21 cellular contexts compared by ENCODE assay signal in genomic region chr3:119934250-119934649, GRCh38.
A peak's percentile ranks its signal among the peaks of the same experiment; 100 is the strongest.
DNase-seq lines count a peak whose midpoint lies in the region; ATAC-seq, FAIRE-seq and TF ChIP-seq lines count a peak whose summit lies in the region.
"Had no signal": no experiment of that assay in that cellular context is flagged by ENCODE, and none has a peak within 500 bp of the region (broad histone marks: within the 10 kb centered on the region; RNA-seq: fewer than 3 reads in every experiment).

No MANE protein-coding gene starts in this region.

- H3K36me3 Mint-ChIP-seq in astrocyte (ENCODE audit: low read depth, unreplicated experiment) (no peaks in the 10 kb centered on the region), endothelial cell (ENCODE audit: low read depth, unreplicated experiment) (peaks cover 4% of the 10 kb centered on the region), HFFc6 (ENCODE audit: low read depth) (no peaks in the 10 kb centered on the region)

- no peak for FAIRE-seq in A549 (lab: Jason Lieb, UNC)
- FAIRE-seq in GM18507 (lab: Jason Lieb, UNC) = peak; percentile 48
- FAIRE-seq in astrocyte (lab: Jason Lieb, UNC) = peak; percentile 9
- FAIRE-seq: A204.1, D721Med had no signal

- no peak overlapping the region for H3K27ac ChIP-seq in A549
- H3K27ac ChIP-seq in astrocyte (ENCODE audit: low read depth, low read length) = no peak overlapping the region
- no peak overlapping the region for H3K27ac ChIP-seq in caudate nucleus (ENCODE audit: low read depth, low read length)
- H3K27ac ChIP-seq: BLaER1 treated with 17β-estradiol and CSF1 and Interleukin-3, amounts not matched to agents 10 nM and 100 nM; C4-2B had no signal

- peaks cover 75% of the 10 kb centered on the region for H4K20me1 ChIP-seq in astrocyte (ENCODE audit: insufficient read depth, low read length)

- H3K27ac Mint-ChIP-seq in astrocyte (ENCODE audit: unreplicated experiment) (no peak overlapping the region), endothelial cell (ENCODE audit: unreplicated experiment) (peak overlapping the region; percentile 21), HFFc6 (no peak overlapping the region)
- H3K27ac Mint-ChIP-seq: B cell; CD4-positive, alpha-beta T cell; CD8-positive, alpha-beta T cell had no signal

- H3K4me3 Mint-ChIP-seq in astrocyte (ENCODE audit: unreplicated experiment) = no peak overlapping the region
- no peak overlapping the region for H3K4me3 Mint-ChIP-seq in endothelial cell (ENCODE audit: unreplicated experiment)
- H3K4me3 Mint-ChIP-seq in HFFc6 = no peak overlapping the region
- H3K4me3 Mint-ChIP-seq: B cell; CD4-positive, alpha-beta T cell; CD8-positive, alpha-beta T cell had no signal

- CTCF ChIA-PET in A549 (lab: Yijun Ruan, JAX) = no interaction called here

- no peak for TF ChIP-seq CTCF in A549 (IDR thresholded peaks at IDR 0.05)
- TF ChIP-seq CTCF in astrocyte (IDR thresholded peaks at IDR 0.05; ENCODE audit: insufficient read depth, low read depth, low read length) = no peak
- TF ChIP-seq CTCF in endothelial cell (IDR thresholded peaks at IDR 0.05; ENCODE audit: unreplicated experiment) = no peak
- no peak for TF ChIP-seq CTCF in HFFc6 (IDR thresholded peaks at IDR 0.05)

- DNase-seq in A549 (ENCODE audit: low read depth in 1 of 2, low spot score in 1 of 2) = no peak
- DNase-seq in GM18507 (ENCODE audit: extremely low spot score, insufficient read length, low read depth) = no peak
- DNase-seq in astrocyte (ENCODE audit: low read depth) = no peak
- no peak for DNase-seq in endothelial cell (ENCODE audit: low spot score)
- DNase-seq in NCI-H2081 treated with DMSO at 0.1 percent for 48 hours (lab: John Stamatoyannopoulos, UW) = no peak
- no peak for DNase-seq in caudate nucleus (lab: John Stamatoyannopoulos, UW)
- DNase-seq in HFFc6 = no peak
- DNase-seq in cerebellar cortex (ENCODE audit: low spot score) = no peak
- DNase-seq: 8988T; AML-193; Caco-2; Calu3; CD4-positive, alpha-beta T cell; CD8-positive, alpha-beta T cell; DMS79 treated with DMSO at 0.1 percent for 48 hours; GF-D8 had no signal

- H3K4me1 Mint-ChIP-seq in astrocyte (ENCODE audit: low read depth, unreplicated experiment) (peaks cover 12% of the 10 kb centered on the region), endothelial cell (ENCODE audit: unreplicated experiment) (no peaks in the 10 kb centered on the region), HFFc6 (ENCODE audit: low read depth) (peaks cover 19% of the 10 kb centered on the region)

- H3K9me3 ChIP-seq in A549 (no peaks in the 10 kb centered on the region), astrocyte (ENCODE audit: insufficient read depth, low read depth, low read length) (no peaks in the 10 kb centered on the region)
- H3K9me3 ChIP-seq: Caco-2 had no signal

- peaks cover 11% of the 10 kb centered on the region; the same call in 2 of the 3 replicates for H3K4me1 ChIP-seq in A549
- no peaks in the 10 kb centered on the region for H3K4me1 ChIP-seq in astrocyte (ENCODE audit: insufficient read depth, low read length)
- H3K4me1 ChIP-seq: BLaER1 treated with 17β-estradiol and CSF1 and Interleukin-3, amounts not matched to agents 10 nM and 100 nM; Caco-2 had no signal

- no peak for TF ChIP-seq POLR2A in A549 (IDR thresholded peaks at IDR 0.05; ENCODE audit: low read length)

- no peak overlapping the region for H3K9ac ChIP-seq in astrocyte (ENCODE audit: low read length)
- H3K9ac ChIP-seq: BLaER1 treated with 17β-estradiol and CSF1 and Interleukin-3, amounts not matched to agents 10 nM and 100 nM had no signal

- TF ChIP-seq RAD21 in A549 (conservative IDR thresholded peaks at IDR 0.05 in 1 of 2, IDR thresholded peaks at IDR 0.05 in 1 of 2) = no peak

- no peak overlapping the region for H2AFZ ChIP-seq in astrocyte (ENCODE audit: low read depth, low read length)

- no peak for TF ChIP-seq EP300 in A549 (IDR thresholded peaks at IDR 0.05)

- H3K4me2 ChIP-seq in A549 (no peak overlapping the region), astrocyte (ENCODE audit: low read length) (no peak overlapping the region)
- H3K4me2 ChIP-seq: BLaER1 treated with 17β-estradiol and CSF1 and Interleukin-3, amounts not matched to agents 10 nM and 100 nM had no signal

- H3K27me3 ChIP-seq in astrocyte (ENCODE audit: insufficient read depth, low read length) = no peaks in the 10 kb centered on the region
- H3K27me3 ChIP-seq: BLaER1 treated with 17β-estradiol and CSF1 and Interleukin-3, amounts not matched to agents 10 nM and 100 nM had no signal

- no peaks in the 10 kb centered on the region for H3K36me3 ChIP-seq in astrocyte (ENCODE audit: insufficient read depth, low read length)

- no peak for ATAC-seq in A549
- ATAC-seq: CD8-positive, alpha-beta T cell had no signal

- 76% methylated on average over 3 of the region's 3 CpGs for WGBS in A549 (ENCODE audit: missing lambda C conversion rate)

- H3K79me2 ChIP-seq in astrocyte (ENCODE audit: insufficient read depth, low read length) = peaks cover 93% of the 10 kb centered on the region

- no peak overlapping the region for H3K4me3 ChIP-seq in A549
- no peak overlapping the region for H3K4me3 ChIP-seq in astrocyte (ENCODE audit: insufficient read depth, low read depth, low read length)
- H3K4me3 ChIP-seq: BLaER1 treated with 17β-estradiol and CSF1 and Interleukin-3, amounts not matched to agents 10 nM and 100 nM had no signal

- H3K27me3 Mint-ChIP-seq in astrocyte (ENCODE audit: low read depth, unreplicated experiment) (no peaks in the 10 kb centered on the region), endothelial cell (ENCODE audit: unreplicated experiment) (no peaks in the 10 kb centered on the region), HFFc6 (ENCODE audit: insufficient read depth) (no peaks in the 10 kb centered on the region; the same call in 1 of the 2 replicates)
- H3K27me3 Mint-ChIP-seq: B cell; CD4-positive, alpha-beta T cell had no signal

- H3K9me3 Mint-ChIP-seq in astrocyte (ENCODE audit: unreplicated experiment) (no peaks in the 10 kb centered on the region), endothelial cell (ENCODE audit: unreplicated experiment) (no peaks in the 10 kb centered on the region), HFFc6 (no peaks in the 10 kb centered on the region)
- H3K9me3 Mint-ChIP-seq: CD8-positive, alpha-beta T cell had no signal

- POLR2A ChIA-PET in A549 (lab: Yijun Ruan, JAX) = no interaction called here

TF ChIP-seq in A549, 52 proteins besides CTCF, POLR2A, EP300 and RAD21:
- TF ChIP-seq CBX2 (IDR thresholded peaks at IDR 0.05; ENCODE audit: borderline replicate concordance, low read depth) (no peak), MAFK (IDR thresholded peaks at IDR 0.05; ENCODE audit: partially characterized antibody) (peak; percentile 88), CHD4 (IDR thresholded peaks at IDR 0.05; ENCODE audit: borderline replicate concordance) (no peak), KDM5A (IDR thresholded peaks at IDR 0.05) (no peak), HMGXB4 (CRISPR knock-in tag; IDR thresholded peaks at IDR 0.05; ENCODE audit: borderline replicate concordance) (no peak)
